Comparison of ENCODE assay signal across 8 cellular contexts in the genomic region with DNA sequence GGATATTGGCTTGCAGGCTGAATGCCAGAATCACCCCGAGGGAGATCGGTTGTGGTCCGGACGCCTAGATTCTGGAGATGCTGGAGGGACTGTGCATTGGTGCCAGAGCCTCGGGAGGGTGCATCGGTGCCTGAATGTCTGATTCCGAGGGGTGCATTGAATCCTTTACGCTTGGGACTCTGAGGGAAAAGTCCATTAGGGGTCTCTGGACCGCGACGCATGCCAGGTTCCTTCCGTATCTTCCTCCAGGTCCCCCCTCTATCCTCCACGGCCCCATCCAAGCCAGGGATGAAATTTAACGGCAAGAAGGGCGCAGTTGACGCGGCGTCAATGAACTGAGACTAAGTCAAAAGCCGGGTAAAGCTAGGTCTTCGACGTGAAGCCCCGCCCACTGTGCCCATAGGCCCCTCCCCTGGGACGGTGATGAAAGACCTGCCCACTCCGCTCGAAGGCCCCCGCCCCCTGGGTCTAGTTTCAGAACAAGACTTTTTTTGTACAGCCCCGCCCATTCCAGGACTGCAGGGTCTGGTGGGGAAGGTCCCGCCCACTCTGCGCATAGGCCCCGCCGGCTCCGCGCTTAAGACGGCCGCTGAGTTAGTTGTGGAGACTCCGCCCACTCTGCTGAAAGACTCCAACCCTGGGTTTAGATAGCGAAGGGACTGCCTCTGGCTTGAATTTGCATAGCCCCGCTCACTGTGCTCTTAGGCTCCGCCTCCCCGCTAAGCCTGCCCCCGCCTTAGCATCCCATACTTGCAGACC. TPM values are rescaled to one million over a fixed set of nuclear protein-coding genes. Genes with fewer than 3 reads are reported as not detected.
A peak's percentile ranks its signal among the peaks of the same experiment; 100 is the strongest.
DNase-seq lines count a peak whose midpoint lies in the region; ATAC-seq and TF ChIP-seq lines count a peak whose summit lies in the region.

No MANE protein-coding gene starts in this region.

- TF ChIP-seq CTCF in 22Rv1 (IDR thresholded peaks at IDR 0.05) (no peak), WTC11 (IDR thresholded peaks at IDR 0.05) (no peak), cardiac fibroblast (IDR thresholded peaks at IDR 0.05; ENCODE audit: low read depth, low read length) (no peak)

- H3K36me3 Mint-ChIP-seq in WTC11: peaks cover 13% of the 10 kb centered on the region

- CTCF ChIA-PET in WTC11 (lab: Charles Lee): interaction anchor here (0.8 to 4.5 kb wide), 20 partner anchors 14 to 233 kb away, joined by 3 to 140 read pairs (median 7); partner anchors contain the start of genes IRGQ, PHLDB3 and ZNF576

- POLR2A ChIA-PET in WTC11 (lab: Charles Lee): interaction anchor here (0.8 to 1.7 kb wide), 6 partner anchors 14 to 221 kb away, joined by 3 to 8 read pairs (median 5); partner anchors contain the start of genes PLAUR and SMG9

- H3K9me3 Mint-ChIP-seq in WTC11: peaks cover 5% of the 10 kb centered on the region

- DNase-seq in NCI-H2196 treated with DMSO at 0.1 percent for 48 hours (lab: John Stamatoyannopoulos, UW; ENCODE audit: unreplicated experiment) (peak; percentile 100), WTC11 (ENCODE audit: low spot score) (peak; percentile 98), cardiac fibroblast (ENCODE audit: low read depth in 2 of 2) (peak; percentile 100), iPS-NIHi11 (ENCODE audit: low spot score) (peak; percentile 92)

- peak; percentile 38 for ATAC-seq in GM18858 (IDR thresholded peaks at IDR 0.05; ENCODE audit: unreplicated experiment)
- ATAC-seq in HG03097 (IDR thresholded peaks at IDR 0.05; ENCODE audit: low FRiP score, unreplicated experiment): peak; percentile 55
- ATAC-seq in WTC11: peak; percentile 82

- peaks cover 19% of the 10 kb centered on the region for H3K27me3 Mint-ChIP-seq in WTC11 (ENCODE audit: low read depth)

- peak overlapping the region; percentile 100 for H3K27ac Mint-ChIP-seq in WTC11

- H3K27ac ChIP-seq in 22Rv1 (peak overlapping the region; percentile 97), skin epidermis (peak overlapping the region; percentile 13 to 92 (median 80))

- H3K4me3 ChIP-seq in cardiac fibroblast (replicated peaks in 1 of 2; ENCODE audit: low read depth in 2 of 2, low read length in 2 of 2): peak overlapping the region; percentile 60 to 63
- H3K4me3 ChIP-seq in skin epidermis: peak overlapping the region; percentile 39 to 61 (median 57)

- H3K4me3 Mint-ChIP-seq in WTC11: peak overlapping the region; percentile 95

- peaks cover 18% of the 10 kb centered on the region for H3K4me1 Mint-ChIP-seq in WTC11

TF ChIP-seq in WTC11, 78 proteins besides CTCF, POLR2A, EP300 and RAD21:
- TF ChIP-seq AR (CRISPR knock-in tag; IDR thresholded peaks at IDR 0.05): no peak
- peak; percentile 87 for TF ChIP-seq SP1 (CRISPR knock-in tag; conservative IDR thresholded peaks at IDR 0.05)
- no peak for TF ChIP-seq ETV6 (CRISPR knock-in tag; IDR thresholded peaks at IDR 0.05)
- TF ChIP-seq NR1H2 (CRISPR knock-in tag; IDR thresholded peaks at IDR 0.05): no peak
- TF ChIP-seq FOXK1 (CRISPR knock-in tag; IDR thresholded peaks at IDR 0.05): no peak
- TF ChIP-seq ARID4B (CRISPR knock-in tag; IDR thresholded peaks at IDR 0.05; ENCODE audit: borderline replicate concordance): 0 out of 2 replicates have a peak, but pooled peaks have one; percentile 10
- TF ChIP-seq CREM (CRISPR knock-in tag; IDR thresholded peaks at IDR 0.05): 0 out of 2 replicates have a peak, but pooled peaks have one; percentile 12

RNA-seq across cellular contexts. Expression of gene ZNF575, which starts 0.7 kb away (rescaled TPM):
- total RNA-seq in WTC11 (2021): 0.13 to 0.25 TPM in 2 of 3 replicates, not detected in the other

RNA-seq across cellular contexts. Expression of gene ETHE1, which starts 6.7 kb away (rescaled TPM):
- total RNA-seq in WTC11 (2021): 19.0 to 23.5 TPM (median 21.2 TPM) in 3 replicates

RNA-seq across cellular contexts. Expression of gene PHLDB3, which starts 29.2 kb away (rescaled TPM):
- 14.6 to 15.6 TPM (median 14.8 TPM) in 3 replicates for total RNA-seq in WTC11 (2021)

RNA-seq across cellular contexts. Expression of gene XRCC1, which starts 41.6 kb away (rescaled TPM):
- 46.5 to 50.8 TPM (median 48.3 TPM) in 3 replicates for total RNA-seq in WTC11 (2021)

RNA-seq across cellular contexts. Expression of gene PINLYP, which starts 41.9 kb away (rescaled TPM):
- total RNA-seq in WTC11 (2021): 6.4 to 11.3 TPM (median 10.6 TPM) in 3 replicates

Comparison
In these comparisons a context has a peak if more than half of its experiments do, and no peak if none do; other contexts are left out.
1. Peak in every context shown above with its lines: DNase-seq, ATAC-seq, H3K4me3 ChIP-seq and H3K27ac ChIP-seq.